Comparison of ENCODE assay signal across 21 cellular contexts in the genomic region with DNA sequence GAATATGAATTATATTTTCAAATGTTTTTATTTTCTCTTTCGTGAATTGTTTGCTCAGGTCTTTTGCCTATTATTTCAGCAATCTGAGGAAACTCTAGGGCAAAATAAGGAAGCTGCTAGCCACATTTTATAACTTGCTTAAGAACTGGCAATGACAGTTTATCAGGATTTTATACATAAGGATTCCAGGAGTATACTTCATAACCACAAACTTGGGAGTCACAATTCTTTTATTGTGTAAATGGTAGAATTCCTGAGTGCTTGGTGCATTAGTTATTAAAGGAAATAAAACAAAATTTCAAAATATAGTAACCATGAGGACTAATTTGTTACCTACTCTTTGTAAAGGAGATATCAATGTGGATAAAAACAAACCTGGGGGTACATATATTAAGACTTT. TPM values are rescaled to one million over a fixed set of nuclear protein-coding genes. Genes with fewer than 3 reads are reported as not detected.
A peak's percentile ranks its signal among the peaks of the same experiment; 100 is the strongest.
DNase-seq lines count a peak whose midpoint lies in the region; ATAC-seq, FAIRE-seq and TF ChIP-seq lines count a peak whose summit lies in the region.
"Had no signal": no experiment of that assay in that cellular context is flagged by ENCODE, and none has a peak within 500 bp of the region (broad histone marks: within the 10 kb centered on the region; RNA-seq: fewer than 3 reads in every experiment).

No MANE protein-coding gene starts in this region.

- TF ChIP-seq CTCF in SK-N-SH (IDR thresholded peaks at IDR 0.05) (no peak), fibroblast of mammary gland (conservative IDR thresholded peaks at IDR 0.05; ENCODE audit: control insufficient read depth, insufficient read depth, low read depth, low read length) (no peak), GM10266 (IDR thresholded peaks at IDR 0.05; ENCODE audit: control insufficient read depth, insufficient read depth, low read depth, missing control alignments) (no peak)

- 55% methylated on average over 1 of the region's 1 CpG for WGBS in SK-N-SH (ENCODE audit: low lambda C conversion rate)
- 88 to 92% (median 92%) methylated on average over 1 of the region's 1 CpG for WGBS in small intestine, 3 donors

- H3K4me1 ChIP-seq in SK-N-SH (ENCODE audit: control insufficient read depth in 1 of 2, insufficient read depth in 2 of 2, low read depth in 1 of 2, low read length in 1 of 2), result peaks cover 13 to 36% of the 10 kb centered on the region in 2 experiments
- H3K4me1 ChIP-seq in small intestine (ENCODE audit: control insufficient read depth in 2 of 2, insufficient read depth in 1 of 2, low read depth in 1 of 2, low read length in 1 of 2), result no peaks in the 10 kb centered on the region
- H3K4me1 ChIP-seq: esophagus muscularis mucosa, testis had no signal

- no peak overlapping the region for H2AFZ ChIP-seq in SK-N-SH (ENCODE audit: low read depth)

- FAIRE-seq in small intestine (lab: Jason Lieb, UNC), result peak; percentile 10
- FAIRE-seq: GM19239 had no signal

- DNase-seq in HCEC 1CT (peak; percentile 84), SK-N-SH (no peak), fibroblast of mammary gland (ENCODE audit: low read depth) (peak; percentile 87), small intestine (no peak), NCI-H2029 treated with DMSO at 0.1 percent for 48 hours (lab: John Stamatoyannopoulos, UW) (no peak), SKM-1 treated with dmso at 0.1 percent for 144 hours (lab: John Stamatoyannopoulos, UW; ENCODE audit: unreplicated experiment) (no peak), GM10266 (ENCODE audit: extremely low spot score) (no peak)
- DNase-seq: activated CD4-positive, alpha-beta T cell treated with anti-CD3 and anti-CD28 coated beads, Interleukin-2, amount 50 U/mL, for 1 hour; activated naive CD8-positive, alpha-beta T cell treated with anti-CD3 and anti-CD28 coated beads, Interleukin-2, amount 50 U/mL, for 24 hours; activated T-cell treated with anti-CD3 and anti-CD28 coated beads, Interleukin-2, amount 50 U/mL, for 48 hours; dermis blood vessel endothelial cell; NCI-H2107; NCI-H748 treated with DMSO at 0.1 percent for 48 hours; retina; stimulated activated CD4-positive, alpha-beta T cell treated with anti-CD3 and anti-CD28 coated beads, Interleukin-2, amount 100 ng/mL, for 24 hours; testis had no signal

- H3K9me3 ChIP-seq in SK-N-SH (no peaks in the 10 kb centered on the region), small intestine (ENCODE audit: control insufficient read depth, low read depth) (no peaks in the 10 kb centered on the region)
- H3K9me3 ChIP-seq: esophagus muscularis mucosa, testis had no signal

- CTCF ChIA-PET in SK-N-SH (lab: Yijun Ruan, JAX), result interaction anchor here (1.4 to 1.7 kb wide), 3 partner anchors 14 to 370 kb away, joined by 4 read pairs; no protein-coding TSS in a partner anchor

- ATAC-seq in HG02973 (IDR thresholded peaks at IDR 0.05; ENCODE audit: unreplicated experiment), result no peak
- ATAC-seq: natural killer cell treated with Interleukin-12 subunit alpha and Interleukin-12 subunit beta and Interleukin-15 and Interleukin-18, amount 100 ng/mL, for 72 hours; Right ventricle myocardium inferior had no signal

- peaks cover 40% of the 10 kb centered on the region for H3F3A ChIP-seq in SK-N-SH (replicated peaks; ENCODE audit: insufficient read depth)

- H3K27me3 ChIP-seq in SK-N-SH (ENCODE audit: insufficient read depth) (no peaks in the 10 kb centered on the region), small intestine (ENCODE audit: control insufficient read depth in 2 of 2, insufficient read depth in 2 of 2, low read length in 2 of 2) (no peaks in the 10 kb centered on the region)
- H3K27me3 ChIP-seq: esophagus muscularis mucosa, testis had no signal

- no peaks in the 10 kb centered on the region for H3K9me2 ChIP-seq in SK-N-SH

- H3K36me3 ChIP-seq in SK-N-SH (replicated peaks in 1 of 2; ENCODE audit: control insufficient read depth in 1 of 2, insufficient read depth in 2 of 2, low read length in 1 of 2) (no peaks in the 10 kb centered on the region), small intestine (ENCODE audit: control insufficient read depth in 2 of 2, insufficient read depth in 2 of 2, low read length in 2 of 2) (no peaks in the 10 kb centered on the region)
- H3K36me3 ChIP-seq: esophagus muscularis mucosa had no signal

- H3K9ac ChIP-seq in SK-N-SH, result peak overlapping the region; percentile 64; the same call in 1 of the 2 replicates

- H3K4me3 ChIP-seq in SK-N-SH (ENCODE audit: low read depth in 2 of 2, low read length in 1 of 2) (no peak overlapping the region), fibroblast of mammary gland (ENCODE audit: control insufficient read depth, low read depth, low read length) (no peak overlapping the region), small intestine (ENCODE audit: low read depth in 1 of 2, low read length in 2 of 2) (no peak overlapping the region)
- H3K4me3 ChIP-seq: esophagus muscularis mucosa, testis had no signal

- no peaks in the 10 kb centered on the region for H4K20me1 ChIP-seq in SK-N-SH (ENCODE audit: insufficient read depth)

- POLR2A ChIA-PET in SK-N-SH (lab: Yijun Ruan, JAX), result no interaction called here

- TF ChIP-seq EP300 in SK-N-SH (IDR thresholded peaks at IDR 0.05; ENCODE audit: borderline replicate concordance in 1 of 2, low read depth in 1 of 2, low read length in 1 of 2), result peak in 1 of 2 experiments; percentile 89; a peak in 2 of 4 replicates

- H3K27ac ChIP-seq in SK-N-SH (ENCODE audit: low read depth in 2 of 2, low read length in 1 of 2), result peak overlapping the region in 1 of 2 experiments; percentile 92; a peak in 2 of 4 replicates
- H3K27ac ChIP-seq in small intestine (ENCODE audit: low read depth in 1 of 2, low read length in 1 of 2), result no peak overlapping the region
- H3K27ac ChIP-seq: esophagus muscularis mucosa, testis had no signal

- no peak for TF ChIP-seq RAD21 in SK-N-SH (IDR thresholded peaks at IDR 0.05; ENCODE audit: low read length)

- peak overlapping the region; percentile 39; the same call in 1 of the 2 replicates for H3K4me2 ChIP-seq in SK-N-SH

- no peaks in the 10 kb centered on the region for H3K79me2 ChIP-seq in SK-N-SH (ENCODE audit: insufficient read depth)

TF ChIP-seq in SK-N-SH, 30 proteins besides CTCF, POLR2A, EP300 and RAD21 (continues in another document):
- TF ChIP-seq SIN3A (IDR thresholded peaks at IDR 0.05; ENCODE audit: borderline replicate concordance, low read depth, low read length) (no peak), TAF1 (IDR thresholded peaks at IDR 0.05; ENCODE audit: borderline replicate concordance, low read depth, low read length) (no peak), CHD2 (IDR thresholded peaks at IDR 0.05; ENCODE audit: low read length, partially characterized antibody) (no peak), FOSL2 (IDR thresholded peaks at IDR 0.05; ENCODE audit: borderline replicate concordance, low read depth) (peak; percentile 84), YY1 (IDR thresholded peaks at IDR 0.05; ENCODE audit: low read depth) (no peak), TCF12 (IDR thresholded peaks at IDR 0.05) (peak; percentile 83), MEF2A (IDR thresholded peaks at IDR 0.05; ENCODE audit: borderline replicate concordance, low read depth) (peak; percentile 90), ELF1 (IDR thresholded peaks at IDR 0.05) (peak; percentile 27; the same call in 1 of the 2 replicates), POLR2AphosphoS5 (IDR thresholded peaks at IDR 0.05; ENCODE audit: low read depth, low read length) (no peak)
- TF ChIP-seq, protein P1, sequence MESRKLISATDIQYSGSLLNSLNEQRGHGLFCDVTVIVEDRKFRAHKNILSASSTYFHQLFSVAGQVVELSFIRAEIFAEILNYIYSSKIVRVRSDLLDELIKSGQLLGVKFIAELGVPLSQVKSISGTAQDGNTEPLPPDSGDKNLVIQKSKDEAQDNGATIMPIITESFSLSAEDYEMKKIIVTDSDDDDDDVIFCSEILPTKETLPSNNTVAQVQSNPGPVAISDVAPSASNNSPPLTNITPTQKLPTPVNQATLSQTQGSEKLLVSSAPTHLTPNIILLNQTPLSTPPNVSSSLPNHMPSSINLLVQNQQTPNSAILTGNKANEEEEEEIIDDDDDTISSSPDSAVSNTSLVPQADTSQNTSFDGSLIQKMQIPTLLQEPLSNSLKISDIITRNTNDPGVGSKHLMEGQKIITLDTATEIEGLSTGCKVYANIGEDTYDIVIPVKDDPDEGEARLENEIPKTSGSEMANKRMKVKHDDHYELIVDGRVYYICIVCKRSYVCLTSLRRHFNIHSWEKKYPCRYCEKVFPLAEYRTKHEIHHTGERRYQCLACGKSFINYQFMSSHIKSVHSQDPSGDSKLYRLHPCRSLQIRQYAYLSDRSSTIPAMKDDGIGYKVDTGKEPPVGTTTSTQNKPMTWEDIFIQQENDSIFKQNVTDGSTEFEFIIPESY (IDR thresholded peaks at IDR 0.05; ENCODE audit: borderline replicate concordance, low read depth), result no peak
- TF ChIP-seq, protein P2, sequence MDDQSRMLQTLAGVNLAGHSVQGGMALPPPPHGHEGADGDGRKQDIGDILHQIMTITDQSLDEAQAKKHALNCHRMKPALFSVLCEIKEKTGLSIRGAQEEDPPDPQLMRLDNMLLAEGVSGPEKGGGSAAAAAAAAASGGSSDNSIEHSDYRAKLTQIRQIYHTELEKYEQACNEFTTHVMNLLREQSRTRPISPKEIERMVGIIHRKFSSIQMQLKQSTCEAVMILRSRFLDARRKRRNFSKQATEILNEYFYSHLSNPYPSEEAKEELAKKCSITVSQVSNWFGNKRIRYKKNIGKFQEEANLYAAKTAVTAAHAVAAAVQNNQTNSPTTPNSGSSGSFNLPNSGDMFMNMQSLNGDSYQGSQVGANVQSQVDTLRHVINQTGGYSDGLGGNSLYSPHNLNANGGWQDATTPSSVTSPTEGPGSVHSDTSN (IDR thresholded peaks at IDR 0.05), result peak; percentile 80
- TF ChIP-seq, protein P3, sequence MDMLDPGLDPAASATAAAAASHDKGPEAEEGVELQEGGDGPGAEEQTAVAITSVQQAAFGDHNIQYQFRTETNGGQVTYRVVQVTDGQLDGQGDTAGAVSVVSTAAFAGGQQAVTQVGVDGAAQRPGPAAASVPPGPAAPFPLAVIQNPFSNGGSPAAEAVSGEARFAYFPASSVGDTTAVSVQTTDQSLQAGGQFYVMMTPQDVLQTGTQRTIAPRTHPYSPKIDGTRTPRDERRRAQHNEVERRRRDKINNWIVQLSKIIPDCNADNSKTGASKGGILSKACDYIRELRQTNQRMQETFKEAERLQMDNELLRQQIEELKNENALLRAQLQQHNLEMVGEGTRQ (IDR thresholded peaks at IDR 0.05; ENCODE audit: borderline replicate concordance, low read depth, low read length), result no peak
- TF ChIP-seq, protein P4, sequence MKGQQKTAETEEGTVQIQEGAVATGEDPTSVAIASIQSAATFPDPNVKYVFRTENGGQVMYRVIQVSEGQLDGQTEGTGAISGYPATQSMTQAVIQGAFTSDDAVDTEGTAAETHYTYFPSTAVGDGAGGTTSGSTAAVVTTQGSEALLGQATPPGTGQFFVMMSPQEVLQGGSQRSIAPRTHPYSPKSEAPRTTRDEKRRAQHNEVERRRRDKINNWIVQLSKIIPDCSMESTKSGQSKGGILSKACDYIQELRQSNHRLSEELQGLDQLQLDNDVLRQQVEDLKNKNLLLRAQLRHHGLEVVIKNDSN (IDR thresholded peaks at IDR 0.05; ENCODE audit: borderline replicate concordance, low read depth), result no peak

RNA-seq across cellular contexts. Expression of a gene that starts 54.4 kb away (rescaled TPM):
- polyA plus RNA-seq in SK-N-SH (2012; rRNA removed), result 22.4 and 33.0 TPM in 2 replicates
- 54.6 and 60.0 TPM in 2 replicates for polyA plus RNA-seq in SK-N-SH (2012; cell fraction: cytosol; rRNA removed)
- 38.7 and 55.5 TPM in 2 replicates for polyA plus RNA-seq in SK-N-SH (2012; cell fraction: nucleus; rRNA removed)
- polyA plus RNA-seq in small intestine, result 10 to 100 TPM; 33.0 to 58.9 (median 42.9) TPM

Comparison
In these comparisons a context has a peak if more than half of its experiments do, and no peak if none do; other contexts are left out.
1. DNase-seq: peak in HCEC 1CT (single experiment) and fibroblast of mammary gland (single experiment); none in SK-N-SH (single experiment), small intestine (single experiment), NCI-H2029 treated with DMSO at 0.1 percent for 48 hours (single experiment), SKM-1 treated with dmso at 0.1 percent for 144 hours (single experiment) and GM10266 (single experiment).